Comparison of ENCODE assay signal across 1 cellular context in genomic region chr15:94743668-94744067, GRCh38.
TF ChIP-seq lines count a peak whose summit lies in the region.

No MANE protein-coding gene starts in this region.

TF ChIP-seq in GM23338, 12 proteins besides CTCF, POLR2A, EP300 and RAD21 (continued from another document):
- TF ChIP-seq ZNF462 (CRISPR knock-in tag; IDR thresholded peaks at IDR 0.05) (no peak), NANOG (IDR thresholded peaks at IDR 0.05; ENCODE audit: borderline replicate concordance) (no peak), REST (IDR thresholded peaks at IDR 0.05; ENCODE audit: unreplicated experiment) (no peak), EZH2 (IDR thresholded peaks at IDR 0.05; ENCODE audit: low read depth, unreplicated experiment) (no peak), ZNF114 (CRISPR knock-in tag; IDR thresholded peaks at IDR 0.05) (no peak), CREB1 (CRISPR knock-in tag; IDR thresholded peaks at IDR 0.05; ENCODE audit: low read depth) (no peak), JUNB (IDR thresholded peaks at IDR 0.05; ENCODE audit: unreplicated experiment) (no peak), POLR2AphosphoS5 (IDR thresholded peaks at IDR 0.05; ENCODE audit: low read depth) (no peak), ZNF331 (CRISPR knock-in tag; IDR thresholded peaks at IDR 0.05; ENCODE audit: low read depth) (no peak)
